ENCODE assay signal across 21 cellular contexts in the genomic region with DNA sequence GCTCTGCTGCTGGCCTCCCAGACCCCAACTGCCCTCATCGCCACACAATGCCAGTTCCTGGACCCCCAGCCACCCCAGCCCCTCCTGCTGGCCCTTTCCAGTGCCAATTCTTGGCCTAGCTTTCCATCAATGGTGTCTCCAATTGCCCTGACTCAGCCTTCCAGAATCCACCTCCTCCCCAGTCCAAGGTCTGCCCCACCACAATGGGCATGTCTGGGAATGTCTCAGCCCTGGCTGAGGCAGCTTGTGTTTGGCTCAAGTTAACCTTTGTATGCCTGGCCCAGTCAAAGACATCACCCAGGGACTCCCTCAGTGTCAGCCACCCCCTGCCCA. TPM values are rescaled to one million over a fixed set of nuclear protein-coding genes. Genes with fewer than 3 reads are reported as not detected.
DNase-seq lines count a peak whose midpoint lies in the region; ATAC-seq and TF ChIP-seq lines count a peak whose summit lies in the region.
"Had no signal": no experiment of that assay in that cellular context is flagged by ENCODE, and none has a peak within 500 bp of the region (broad histone marks: within the 10 kb centered on the region; RNA-seq: fewer than 3 reads in every experiment).

No MANE protein-coding gene starts in this region.

- H3K4me3 ChIP-seq in SK-N-SH (ENCODE audit: low read depth in 2 of 2, low read length in 1 of 2) (no peak overlapping the region), fibroblast of pulmonary artery (replicated peaks; ENCODE audit: low read depth, low read length) (no peak overlapping the region), osteoblast (ENCODE audit: insufficient read depth, low read length) (no peak overlapping the region), lower lobe of right lung (no peak overlapping the region), suprapubic skin (no peak overlapping the region)
- H3K4me3 ChIP-seq: ascending aorta, K562 had no signal

- H3K9me3 ChIP-seq in SK-N-SH, result no peaks in the 10 kb centered on the region
- no peaks in the 10 kb centered on the region for H3K9me3 ChIP-seq in osteoblast (ENCODE audit: low read depth, low read length)
- H3K9me3 ChIP-seq in lower lobe of right lung, result no peaks in the 10 kb centered on the region
- H3K9me3 ChIP-seq in suprapubic skin, result no peaks in the 10 kb centered on the region
- H3K9me3 ChIP-seq: ascending aorta, BE2C had no signal

- TF ChIP-seq RAD21 in SK-N-SH (IDR thresholded peaks at IDR 0.05; ENCODE audit: low read length), result no peak

- TF ChIP-seq POLR2A in suprapubic skin (IDR thresholded peaks at IDR 0.05) (no peak), GM18505 (IDR thresholded peaks at IDR 0.05; ENCODE audit: borderline replicate concordance, extremely low read depth, insufficient read depth, insufficient read length) (no peak)

- no peak for TF ChIP-seq CTCF in SK-N-SH (IDR thresholded peaks at IDR 0.05)
- TF ChIP-seq CTCF in fibroblast of pulmonary artery (IDR thresholded peaks at IDR 0.05; ENCODE audit: low read length, missing control alignments), result no peak
- TF ChIP-seq CTCF in osteoblast (IDR thresholded peaks at IDR 0.05; ENCODE audit: extremely low read depth, low read depth, low read length), result no peak
- TF ChIP-seq CTCF in lower lobe of right lung (IDR thresholded peaks at IDR 0.05), result no peak
- no peak for TF ChIP-seq CTCF in suprapubic skin (IDR thresholded peaks at IDR 0.05)

- H3K27me3 ChIP-seq in SK-N-SH (ENCODE audit: insufficient read depth), result no peaks in the 10 kb centered on the region
- no peaks in the 10 kb centered on the region for H3K27me3 ChIP-seq in osteoblast (ENCODE audit: insufficient read depth, low read length)
- H3K27me3 ChIP-seq in lower lobe of right lung (ENCODE audit: low read depth), result no peaks in the 10 kb centered on the region
- H3K27me3 ChIP-seq in suprapubic skin, result no peaks in the 10 kb centered on the region
- H3K27me3 ChIP-seq: ascending aorta, BE2C had no signal

- H3K4me1 ChIP-seq in SK-N-SH (ENCODE audit: control insufficient read depth in 1 of 2, insufficient read depth in 2 of 2, low read depth in 1 of 2, low read length in 1 of 2), result peaks cover 0 to 4% of the 10 kb centered on the region in 2 experiments; a peak in 2 of 4 replicates
- H3K4me1 ChIP-seq in osteoblast (ENCODE audit: insufficient read depth, low read length), result peaks cover 39% of the 10 kb centered on the region
- H3K4me1 ChIP-seq in lower lobe of right lung, result no peaks in the 10 kb centered on the region
- H3K4me1 ChIP-seq in suprapubic skin, result peaks cover 45% of the 10 kb centered on the region
- H3K4me1 ChIP-seq: BE2C had no signal

- CTCF ChIA-PET in SK-N-SH (lab: Yijun Ruan, JAX), result interaction anchor here (3.0 to 25.9 kb wide), 5 partner anchors 9 to 288 kb away, joined by 33 to 350 read pairs (median 59); partner anchors contain the start of gene ALDH4A1

- H4K20me1 ChIP-seq in SK-N-SH (ENCODE audit: insufficient read depth), result no peaks in the 10 kb centered on the region
- peaks cover 9% of the 10 kb centered on the region for H4K20me1 ChIP-seq in osteoblast (ENCODE audit: insufficient read depth, low read length)

- DNase-seq in GM03348 (ENCODE audit: low spot score), result peak; percentile 83
- DNase-seq in SK-N-SH, result no peak
- DNase-seq in fibroblast of pulmonary artery (ENCODE audit: low read depth), result peak; percentile 36
- DNase-seq in osteoblast (ENCODE audit: insufficient read length, low spot score, missing footprints), result peak; percentile 97
- DNase-seq in lower lobe of right lung, result no peak
- DNase-seq in suprapubic skin (ENCODE audit: low spot score in 2 of 2), result no peak
- no peak for DNase-seq in SKM-1 treated with dmso at 0.1 percent for 144 hours (lab: John Stamatoyannopoulos, UW; ENCODE audit: unreplicated experiment)
- DNase-seq: activated CD8-positive, alpha-beta T cell treated with anti-CD3 and anti-CD28 coated beads for 36 hours; BE2C; DMS 273 treated with DMSO at 0.1 percent for 48 hours; H9; NCI-H1436; occipital lobe; stimulated activated naive CD4-positive, alpha-beta T cell had no signal

- H3K36me3 ChIP-seq in SK-N-SH (replicated peaks in 1 of 2; ENCODE audit: control insufficient read depth in 1 of 2, insufficient read depth in 2 of 2, low read length in 1 of 2) (peaks cover 0 to 3% of the 10 kb centered on the region in 2 experiments), osteoblast (ENCODE audit: insufficient read depth, low read length) (no peaks in the 10 kb centered on the region), lower lobe of right lung (peaks cover 10% of the 10 kb centered on the region), suprapubic skin (peaks cover 10% of the 10 kb centered on the region)
- H3K36me3 ChIP-seq: BE2C had no signal

- peak overlapping the region in 1 of 2 experiments; percentile 50; a peak in 2 of 4 replicates for H3K27ac ChIP-seq in SK-N-SH (ENCODE audit: low read depth in 2 of 2, low read length in 1 of 2)
- H3K27ac ChIP-seq in osteoblast (ENCODE audit: low read depth, low read length), result peak overlapping the region; percentile 31
- H3K27ac ChIP-seq in lower lobe of right lung, result no peak overlapping the region
- H3K27ac ChIP-seq in suprapubic skin, result no peak overlapping the region

- ATAC-seq in lower lobe of right lung (no peak), GM18505 (IDR thresholded peaks at IDR 0.05; ENCODE audit: unreplicated experiment) (no peak)
- ATAC-seq: activated CD8-positive, alpha-beta T cell treated with anti-CD3 and anti-CD28 coated beads for 36 hours; K562 had no signal

- H2AFZ ChIP-seq in SK-N-SH (ENCODE audit: low read depth) (no peak overlapping the region), osteoblast (ENCODE audit: low read length) (no peak overlapping the region)

- 100% methylated on average over 1 of the region's 1 CpG for WGBS in SK-N-SH (ENCODE audit: low lambda C conversion rate)
- WGBS in suprapubic skin, result 78% methylated on average over 1 of the region's 1 CpG

- intact Hi-C loops in lower lobe of right lung (cut with DNase I), result no loop called here

- POLR2A ChIA-PET in SK-N-SH (lab: Yijun Ruan, JAX), result interaction anchor here (2.4 kb wide), 1 partner anchor 17 kb away, joined by 8 read pairs; the partner anchor contains the start of gene ALDH4A1

- peak overlapping the region; percentile 43; the same call in 1 of the 2 replicates for H3K4me2 ChIP-seq in SK-N-SH
- H3K4me2 ChIP-seq in osteoblast (ENCODE audit: insufficient read depth, low read length), result peak overlapping the region; percentile 29

- H3K9me2 ChIP-seq in SK-N-SH, result no peaks in the 10 kb centered on the region

- no peak overlapping the region for H3K9ac ChIP-seq in SK-N-SH

- H3K79me2 ChIP-seq in SK-N-SH (ENCODE audit: insufficient read depth), result no peaks in the 10 kb centered on the region
- no peaks in the 10 kb centered on the region for H3K79me2 ChIP-seq in osteoblast (ENCODE audit: insufficient read depth, low read length)

- TF ChIP-seq EP300 in SK-N-SH (IDR thresholded peaks at IDR 0.05; ENCODE audit: borderline replicate concordance in 1 of 2, low read depth in 1 of 2, low read length in 1 of 2) (no peak), suprapubic skin (IDR thresholded peaks at IDR 0.05) (no peak)

- H3F3A ChIP-seq in SK-N-SH (replicated peaks; ENCODE audit: insufficient read depth), result peaks cover 5% of the 10 kb centered on the region

TF ChIP-seq in SK-N-SH, 30 proteins besides CTCF, POLR2A, EP300 and RAD21:
- TF ChIP-seq TCF12 (IDR thresholded peaks at IDR 0.05) (no peak), CHD2 (IDR thresholded peaks at IDR 0.05; ENCODE audit: low read length, partially characterized antibody) (no peak), TAF1 (IDR thresholded peaks at IDR 0.05; ENCODE audit: borderline replicate concordance, low read depth, low read length) (no peak), FOSL2 (IDR thresholded peaks at IDR 0.05; ENCODE audit: borderline replicate concordance, low read depth) (no peak; the same call in 1 of the 2 replicates), PBX3 (IDR thresholded peaks at IDR 0.05) (peak; percentile 17; the same call in 1 of the 2 replicates), NFIC (IDR thresholded peaks at IDR 0.05; ENCODE audit: borderline replicate concordance) (peak; percentile 55), GATA2 (CRISPR knock-in tag; IDR thresholded peaks at IDR 0.05) (no peak)

RNA-seq across cellular contexts. Expression of gene ALDH4A1, which starts 16.4 kb away (rescaled TPM):
- polyA plus RNA-seq in SK-N-SH (2012; rRNA removed), result 18.5 and 26.2 TPM in 2 replicates
- polyA plus RNA-seq in SK-N-SH (2012; cell fraction: cytosol; rRNA removed), result 11.9 and 17.9 TPM in 2 replicates
- polyA plus RNA-seq in SK-N-SH (2012; cell fraction: nucleus; rRNA removed), result 38.5 and 69.7 TPM in 2 replicates
- total RNA-seq in osteoblast, result 28.6 and 31.8 TPM in 2 replicates
- total RNA-seq in lower lobe of right lung, result 11.7 TPM
- 10 to 100 TPM; 25.0 to 33.0 (median 29.6) TPM for total RNA-seq in suprapubic skin

RNA-seq across cellular contexts. Expression of gene TAS1R2, which starts 26.5 kb away (rescaled TPM):
- polyA plus RNA-seq in SK-N-SH (2012; rRNA removed), result not detected in 2 replicates
- not detected in 2 replicates for polyA plus RNA-seq in SK-N-SH (2012; cell fraction: cytosol; rRNA removed)
- not detected in 2 replicates for polyA plus RNA-seq in SK-N-SH (2012; cell fraction: nucleus; rRNA removed)
- total RNA-seq in osteoblast, result not detected in 2 replicates
- total RNA-seq in lower lobe of right lung, result not detected
- total RNA-seq in suprapubic skin, result 1 to 10 TPM in 2 of 4 donors, under 1 TPM in 1, not detected in 1; 0.38 to 1.3 (median 1.2) TPM
- total RNA-seq: activated CD8-positive, alpha-beta T cell treated with anti-CD3 and anti-CD28 coated beads for 36 hours; ascending aorta; dermis microvascular lymphatic vessel endothelial cell; H9; K562; mesothelial cell of epicardium; occipital lobe; SK-MEL-5; urinary bladder had no signal
- polyA plus RNA-seq: K562, urinary bladder had no signal

Comparison
In these comparisons a context has a peak if more than half of its experiments do, and no peak if none do; other contexts are left out.
1. DNase-seq: peak in GM03348 (single experiment), fibroblast of pulmonary artery (single experiment) and osteoblast (single experiment); none in SK-N-SH (single experiment), lower lobe of right lung (single experiment), suprapubic skin (0 of 2) and SKM-1 treated with dmso at 0.1 percent for 144 hours (single experiment).